In the genomic region with DNA sequence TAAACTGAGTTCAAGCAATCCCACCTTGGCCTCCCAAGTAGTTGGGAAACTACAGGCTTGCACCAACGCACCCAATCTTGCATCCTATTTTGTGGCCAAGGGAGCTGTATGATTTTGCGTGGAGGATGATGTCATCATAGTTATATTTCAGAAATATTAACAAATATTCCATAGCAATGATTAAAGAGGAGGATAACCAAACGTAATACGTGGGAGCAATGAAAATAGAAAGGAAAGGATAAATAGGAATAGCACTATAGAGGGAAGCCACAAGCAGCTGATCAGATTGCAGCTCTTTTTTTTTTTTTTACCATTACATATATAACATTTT, we compare ENCODE assay signal across 33 cellular contexts.
"Had no signal": no experiment of that assay in that cellular context is flagged by ENCODE, and none has a peak within 500 bp of the region (broad histone marks: within the 10 kb centered on the region; RNA-seq: fewer than 3 reads in every experiment).

No MANE protein-coding gene starts in this region.

- H3K9me3 ChIP-seq: Peyer's patch, SJSA1, SK-N-SH had no signal

- H3K9me3 Mint-ChIP-seq: activated CD4-positive, alpha-beta T cell treated with anti-CD3 and anti-CD28 coated beads, Interleukin-2, amount 10 ng/mL, durations not matched to agents 7 days and 5 days; activated naive CD4-positive, alpha-beta T cell treated with anti-CD3 and anti-CD28 coated beads for 36 hours; activated naive CD4-positive, alpha-beta T cell treated with anti-CD3 and anti-CD28 coated beads, Interleukin-2, amount 50 U/mL, for 72 hours; activated naive CD8-positive, alpha-beta T cell treated with anti-CD3 and anti-CD28 coated beads, Interleukin-2, amount 50 U/mL, for 24 hours; activated T-cell treated with anti-CD3 and anti-CD28 coated beads, Interleukin-2, amount 50 U/mL, for 24 hours; activated T-helper 2 cell treated with anti-CD3 and anti-CD28 coated beads, Interferon-gamma antibody, Interleukin-2, Interleukin-4, amounts not matched to agents 10 μg/mL and 5 μg/mL and 100 μg/mL, durations not matched to agents 14 hours and 24 hours and 36 hours; T-helper 1 cell treated with Interleukin-12 subunit alpha and Interleukin-12 subunit beta and Interleukin-4 antibody, amounts not matched to agents 30 μg/mL and 1 μg/mL, for 36 hours; T-helper 2 cell treated with Interferon-gamma antibody and Interleukin-4, amounts not matched to agents 5 μg/mL and 100 μg/mL, for 36 hours had no signal

- H3K4me3 ChIP-seq: Peyer's patch, SJSA1 had no signal

- H3K27me3 ChIP-seq: brain microvascular endothelial cell, Peyer's patch, SJSA1 had no signal

- ATAC-seq: activated CD4-positive, alpha-beta T cell treated with anti-CD3 and anti-CD28 coated beads for 36 hours; activated CD8-positive, alpha-beta T cell treated with anti-CD3 and anti-CD28 coated beads, Interleukin-2, amount 10 ng/mL, durations not matched to agents 7 days and 5 days; activated naive CD4-positive, alpha-beta T cell treated with anti-CD3 and anti-CD28 coated beads, Interleukin-2, amount 50 U/mL, for 72 hours; activated naive CD8-positive, alpha-beta T cell treated with anti-CD3 and anti-CD28 coated beads, Interleukin-2, amount 50 U/mL, for 24 hours; PC-3 had no signal

- H3K36me3 ChIP-seq: brain microvascular endothelial cell, Peyer's patch had no signal

- H3K27ac ChIP-seq: brain microvascular endothelial cell, Peyer's patch, SJSA1 had no signal

- H3K4me3 Mint-ChIP-seq: activated CD4-positive, alpha-beta T cell treated with anti-CD3 and anti-CD28 coated beads for 36 hours; activated CD4-positive, alpha-beta T cell treated with anti-CD3 and anti-CD28 coated beads, Interleukin-2, amount 10 ng/mL, durations not matched to agents 7 days and 5 days; activated CD8-positive, alpha-beta T cell treated with anti-CD3 and anti-CD28 coated beads, Interleukin-2, amount 10 ng/mL, durations not matched to agents 7 days and 5 days; activated naive CD4-positive, alpha-beta T cell treated with anti-CD3 and anti-CD28 coated beads for 36 hours; activated naive CD8-positive, alpha-beta T cell treated with anti-CD3 and anti-CD28 coated beads, Interleukin-2, amount 50 U/mL, for 24 hours; activated T-cell treated with anti-CD3 and anti-CD28 coated beads, Interleukin-2, amount 50 U/mL, for 24 hours; T-helper 1 cell treated with Interleukin-12 subunit alpha and Interleukin-12 subunit beta and Interleukin-4 antibody, amounts not matched to agents 30 μg/mL and 1 μg/mL, for 36 hours; T-helper 2 cell treated with Interferon-gamma antibody and Interleukin-4, amounts not matched to agents 5 μg/mL and 100 μg/mL, for 36 hours had no signal

- DNase-seq: activated CD4-positive, alpha-beta T cell treated with anti-CD3 and anti-CD28 coated beads for 36 hours; activated CD4-positive, alpha-beta T cell treated with anti-CD3 and anti-CD28 coated beads, Interleukin-2, amount 10 ng/mL, durations not matched to agents 7 days and 5 days; activated CD4-positive, alpha-beta T cell treated with anti-CD3 and anti-CD28 coated beads, Interleukin-2, amount 50 U/mL, for 48 hours; activated CD8-positive, alpha-beta T cell treated with anti-CD3 and anti-CD28 coated beads, Interleukin-2, amount 10 ng/mL, durations not matched to agents 7 days and 5 days; activated gamma-delta T cell treated with Interleukin-2 at 50 U/mL for 16 hours; activated naive CD4-positive, alpha-beta T cell treated with anti-CD3 and anti-CD28 coated beads for 36 hours; activated naive CD8-positive, alpha-beta T cell treated with anti-CD3 and anti-CD28 coated beads, Interleukin-2, amount 50 U/mL, for 24 hours; activated T-cell treated with anti-CD3 and anti-CD28 coated beads, Interleukin-2, amount 50 U/mL, for 24 hours; anterior cingulate cortex; brain microvascular endothelial cell; central memory CD4-positive, alpha-beta T cell; Karpas-422; KBM-7; MV-4-11; NCI-H1092; NCI-H1436 treated with DMSO at 0.1 percent for 48 hours; NCI-H1694 treated with DMSO at 0.1 percent for 48 hours; NCI-H2029; NCI-H345; NCI-H526; NCI-H748 treated with DMSO at 0.1 percent for 48 hours; NK-92 treated with Interleukin-12 subunit alpha and Interleukin-12 subunit beta, amount 100 ng/mL, for 24 hours; PC-3; RPMI8226; SHP77 treated with DMSO at 0.1 percent for 48 hours; SK-N-SH had no signal

- FAIRE-seq: TTC549 had no signal

- H3K27me3 Mint-ChIP-seq: activated CD4-positive, alpha-beta T cell treated with anti-CD3 and anti-CD28 coated beads for 36 hours; activated CD4-positive, alpha-beta T cell treated with anti-CD3 and anti-CD28 coated beads, Interleukin-2, amount 10 ng/mL, durations not matched to agents 7 days and 5 days; activated T-cell treated with anti-CD3 and anti-CD28 coated beads, Interleukin-2, amount 50 U/mL, for 24 hours had no signal

- H3K27ac Mint-ChIP-seq: activated CD4-positive, alpha-beta T cell treated with anti-CD3 and anti-CD28 coated beads for 36 hours; activated CD4-positive, alpha-beta T cell treated with anti-CD3 and anti-CD28 coated beads, Interleukin-2, amount 10 ng/mL, durations not matched to agents 7 days and 5 days; activated CD8-positive, alpha-beta T cell treated with anti-CD3 and anti-CD28 coated beads, Interleukin-2, amount 10 ng/mL, durations not matched to agents 7 days and 5 days; activated naive CD4-positive, alpha-beta T cell treated with anti-CD3 and anti-CD28 coated beads for 36 hours; activated naive CD4-positive, alpha-beta T cell treated with anti-CD3 and anti-CD28 coated beads, Interleukin-2, amount 50 U/mL, for 72 hours; activated naive CD8-positive, alpha-beta T cell treated with anti-CD3 and anti-CD28 coated beads, Interleukin-2, amount 50 U/mL, for 24 hours; activated T-cell treated with anti-CD3 and anti-CD28 coated beads, Interleukin-2, amount 50 U/mL, for 24 hours; activated T-helper 2 cell treated with anti-CD3 and anti-CD28 coated beads, Interferon-gamma antibody, Interleukin-2, Interleukin-4, amounts not matched to agents 10 μg/mL and 5 μg/mL and 100 μg/mL, durations not matched to agents 14 hours and 24 hours and 36 hours; T-helper 1 cell treated with Interleukin-12 subunit alpha and Interleukin-12 subunit beta and Interleukin-4 antibody, amounts not matched to agents 30 μg/mL and 1 μg/mL, for 36 hours; T-helper 2 cell treated with Interferon-gamma antibody and Interleukin-4, amounts not matched to agents 5 μg/mL and 100 μg/mL, for 36 hours had no signal

- H3K9ac ChIP-seq: SK-N-SH had no signal

- H3K4me2 ChIP-seq: SK-N-SH had no signal
